In genomic region chr6:6749791-6750434, GRCh38 we compare ENCODE assay signal across 9 cellular contexts.
DNase-seq lines count a peak whose midpoint lies in the region; ATAC-seq and TF ChIP-seq lines count a peak whose summit lies in the region.
"Had no signal": no experiment of that assay in that cellular context is flagged by ENCODE, and none has a peak within 500 bp of the region (broad histone marks: within the 10 kb centered on the region; RNA-seq: fewer than 3 reads in every experiment).

No MANE protein-coding gene starts in this region.

- WGBS in HUES64: 28% methylated on average over 15 of the region's 16 CpGs
- WGBS in esophagus muscularis mucosa: 19% methylated on average over 9 of the region's 16 CpGs
- WGBS in suprapubic skin: 25% methylated on average over 14 of the region's 16 CpGs

- TF ChIP-seq EP300 in esophagus muscularis mucosa (IDR thresholded peaks at IDR 0.05): no peak
- no peak for TF ChIP-seq EP300 in suprapubic skin (IDR thresholded peaks at IDR 0.05)

- CTCF ChIA-PET in naive thymus-derived CD4-positive, alpha-beta T cell (lab: Charles Lee): interaction anchor here (0.7 to 1.2 kb wide), 2 partner anchors 75 to 489 kb away, joined by 4 to 6 read pairs; no protein-coding TSS in a partner anchor

- peaks cover 0 to 3% (median 0%) of the 10 kb centered on the region in 11 donors for H3K9me3 Mint-ChIP-seq in naive thymus-derived CD4-positive, alpha-beta T cell

- no peaks in the 10 kb centered on the region for H3K36me3 Mint-ChIP-seq in naive thymus-derived CD4-positive, alpha-beta T cell

- intact Hi-C loops in esophagus muscularis mucosa (cut with DNase I): no loop called here
- intact Hi-C loops in naive thymus-derived CD4-positive, alpha-beta T cell (cut with micrococcal nuclease): loop anchor here in 1 of 2 donors (2.0 to 10.0 kb wide), 2 partner anchors 25 to 355 kb away; partner anchors contain the start of gene RREB1

- peak overlapping the region; percentile 33; the same call in 1 of the 2 replicates for H3K9ac ChIP-seq in HUES64 (ENCODE audit: low read depth, low read length)

- no peak for TF ChIP-seq POLR2A in esophagus muscularis mucosa (IDR thresholded peaks at IDR 0.05; ENCODE audit: low read depth)
- no peak for TF ChIP-seq POLR2A in suprapubic skin (IDR thresholded peaks at IDR 0.05)

- H3K27me3 ChIP-seq in HUES64 (ENCODE audit: insufficient read depth, low read length) (no peaks in the 10 kb centered on the region), esophagus muscularis mucosa (no peaks in the 10 kb centered on the region), suprapubic skin (no peaks in the 10 kb centered on the region)
- no peaks in the 10 kb centered on the region for H3K27me3 ChIP-seq in naive thymus-derived CD4-positive, alpha-beta T cell (ENCODE audit: control insufficient read depth in 2 of 2, insufficient read depth in 2 of 2, low read length in 2 of 2)
- H3K27me3 ChIP-seq: body of pancreas had no signal

- peaks cover 17% of the 10 kb centered on the region for H3K4me1 ChIP-seq in HUES64 (ENCODE audit: insufficient read depth, low read length)
- peaks cover 29 to 39% (median 34%) of the 10 kb centered on the region in 4 donors for H3K4me1 ChIP-seq in esophagus muscularis mucosa
- peaks cover 0 to 13% of the 10 kb centered on the region in 2 donors for H3K4me1 ChIP-seq in naive thymus-derived CD4-positive, alpha-beta T cell (ENCODE audit: control insufficient read depth in 2 of 2, insufficient read depth in 2 of 2, low read length in 2 of 2)
- peaks cover 46% of the 10 kb centered on the region for H3K4me1 ChIP-seq in suprapubic skin

- H3K4me1 Mint-ChIP-seq in naive thymus-derived CD4-positive, alpha-beta T cell: peaks cover 17 to 30% (median 25%) of the 10 kb centered on the region in 7 donors

- DNase-seq in AG08395 (ENCODE audit: low spot score) (peak; percentile 92), esophagus muscularis mucosa (ENCODE audit: extremely low spot score) (no peak), suprapubic skin (ENCODE audit: low spot score in 2 of 2) (no peak), activated gamma-delta T cell (lab: John Stamatoyannopoulos, UW) (no peak)
- peak; percentile 71 for DNase-seq in activated CD4-positive, alpha-beta T cell treated with anti-CD3 and anti-CD28 coated beads for 48 hours
- DNase-seq in naive thymus-derived CD4-positive, alpha-beta T cell: peak in 6 of 9 donors; percentile 11 to 50 (median 24)

- H3K4me3 ChIP-seq in HUES64 (ENCODE audit: low read length) (no peak overlapping the region), esophagus muscularis mucosa (peak overlapping the region in 3 of 4 donors; percentile 5 to 35 (median 19)), suprapubic skin (peak overlapping the region; percentile 5)
- no peak overlapping the region for H3K4me3 ChIP-seq in naive thymus-derived CD4-positive, alpha-beta T cell (ENCODE audit: low read length)
- H3K4me3 ChIP-seq: body of pancreas had no signal

- H3K36me3 ChIP-seq in HUES64 (ENCODE audit: insufficient read depth, low read length): no peaks in the 10 kb centered on the region
- no peaks in the 10 kb centered on the region for H3K36me3 ChIP-seq in esophagus muscularis mucosa
- no peaks in the 10 kb centered on the region for H3K36me3 ChIP-seq in naive thymus-derived CD4-positive, alpha-beta T cell (ENCODE audit: control insufficient read depth in 2 of 3, insufficient read depth in 3 of 3, low read length in 3 of 3)
- no peaks in the 10 kb centered on the region for H3K36me3 ChIP-seq in suprapubic skin

- peaks cover 0 to 5% (median 0%) of the 10 kb centered on the region in 5 donors for H3K27me3 Mint-ChIP-seq in naive thymus-derived CD4-positive, alpha-beta T cell

- peak overlapping the region; percentile 55 for H3K27ac ChIP-seq in HUES64 (ENCODE audit: low read depth, low read length)
- H3K27ac ChIP-seq in esophagus muscularis mucosa (replicated peaks in 1 of 4): peak overlapping the region; percentile 38 to 56 (median 42)
- H3K27ac ChIP-seq in naive thymus-derived CD4-positive, alpha-beta T cell (ENCODE audit: low read depth, low read length): no peak overlapping the region
- peak overlapping the region; percentile 87 for H3K27ac ChIP-seq in suprapubic skin

- ATAC-seq in naive thymus-derived CD4-positive, alpha-beta T cell: peak; percentile 85
- ATAC-seq in GM19324 (IDR thresholded peaks at IDR 0.05; ENCODE audit: low FRiP score, unreplicated experiment): no peak
- ATAC-seq: body of pancreas had no signal

- peak overlapping the region in 9 of 10 donors; percentile 6 to 85 (median 52) for H3K4me3 Mint-ChIP-seq in naive thymus-derived CD4-positive, alpha-beta T cell

- TF ChIP-seq CTCF in esophagus muscularis mucosa (IDR thresholded peaks at IDR 0.05) (no peak), suprapubic skin (IDR thresholded peaks at IDR 0.05) (no peak)

- H3K27ac Mint-ChIP-seq in naive thymus-derived CD4-positive, alpha-beta T cell: peak overlapping the region in 6 of 9 donors; percentile 16 to 83 (median 78)

- POLR2A ChIA-PET in naive thymus-derived CD4-positive, alpha-beta T cell (lab: Charles Lee): no interaction called here

- H3K9me3 ChIP-seq in HUES64 (ENCODE audit: insufficient read depth, low read depth, low read length) (no peaks in the 10 kb centered on the region), esophagus muscularis mucosa (no peaks in the 10 kb centered on the region), suprapubic skin (no peaks in the 10 kb centered on the region)
- no peaks in the 10 kb centered on the region for H3K9me3 ChIP-seq in naive thymus-derived CD4-positive, alpha-beta T cell (ENCODE audit: control insufficient read depth in 2 of 3, low read length in 3 of 3)
- H3K9me3 ChIP-seq: body of pancreas had no signal

Comparison
In these comparisons a context has a peak if more than half of its experiments do, and no peak if none do; other contexts are left out.
1. DNase-seq: peak in AG08395 (single experiment), activated CD4-positive, alpha-beta T cell treated with anti-CD3 and anti-CD28 coated beads for 48 hours (single experiment) and naive thymus-derived CD4-positive, alpha-beta T cell (6 of 9); none in esophagus muscularis mucosa (single experiment), suprapubic skin (0 of 2) and activated gamma-delta T cell (single experiment).
2. H3K4me3 ChIP-seq: peak in esophagus muscularis mucosa (3 of 4) and suprapubic skin (single experiment); none in HUES64 (single experiment) and naive thymus-derived CD4-positive, alpha-beta T cell (single experiment).